1 cellular context compared by ENCODE assay signal in the genomic region with DNA sequence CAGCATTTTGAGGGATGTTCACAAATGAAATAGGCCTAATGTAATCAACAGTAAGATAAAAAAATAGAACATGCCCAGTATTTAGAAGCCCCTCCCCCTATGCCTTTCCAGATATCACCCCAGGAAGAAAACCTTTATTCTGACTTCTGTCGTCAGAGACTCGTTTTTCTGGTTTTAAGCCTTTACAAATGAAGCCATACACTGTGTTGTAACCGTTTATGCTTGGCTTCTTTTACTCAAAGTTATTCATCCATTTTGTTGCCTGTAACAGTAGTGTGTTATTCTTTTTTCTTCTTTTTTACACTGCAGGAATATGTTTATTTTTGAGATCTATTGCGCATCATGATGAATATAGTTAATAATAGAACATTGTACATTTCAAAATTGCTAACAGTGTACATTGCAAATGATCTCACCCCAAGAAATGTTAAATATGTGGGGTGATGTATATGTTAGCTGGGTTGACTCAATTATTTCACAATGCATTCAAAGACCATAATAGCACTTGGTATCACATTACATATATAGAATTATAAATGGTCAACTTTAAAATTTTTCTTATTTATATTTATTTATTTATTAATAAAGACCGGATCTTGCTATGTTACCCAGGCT.
TF ChIP-seq lines count a peak whose summit lies in the region.

No MANE protein-coding gene starts in this region.

TF ChIP-seq in SK-N-SH, 30 proteins besides CTCF, POLR2A, EP300 and RAD21 (continued from another document):
- TF ChIP-seq REST (IDR thresholded peaks at IDR 0.05; ENCODE audit: low read depth, low read length) = no peak
- no peak for TF ChIP-seq TCF12 (IDR thresholded peaks at IDR 0.05)
- no peak for TF ChIP-seq ELF1 (IDR thresholded peaks at IDR 0.05)
- TF ChIP-seq EZH2phosphoT487 (IDR thresholded peaks at IDR 0.05; ENCODE audit: borderline replicate concordance, low read depth) = no peak
- TF ChIP-seq GATA2 (CRISPR knock-in tag; IDR thresholded peaks at IDR 0.05) = no peak
- no peak for TF ChIP-seq TAF1 (IDR thresholded peaks at IDR 0.05; ENCODE audit: borderline replicate concordance, low read depth, low read length)
- TF ChIP-seq GABPA (IDR thresholded peaks at IDR 0.05; ENCODE audit: low read depth) = no peak
- no peak for TF ChIP-seq SIN3A (IDR thresholded peaks at IDR 0.05; ENCODE audit: borderline replicate concordance, low read depth, low read length)
- TF ChIP-seq SMC3 (IDR thresholded peaks at IDR 0.05; ENCODE audit: low read depth, low read length) = no peak
- no peak for TF ChIP-seq JUND (IDR thresholded peaks at IDR 0.05)
